Comparison of ENCODE assay signal across 9 cellular contexts in the genomic region with DNA sequence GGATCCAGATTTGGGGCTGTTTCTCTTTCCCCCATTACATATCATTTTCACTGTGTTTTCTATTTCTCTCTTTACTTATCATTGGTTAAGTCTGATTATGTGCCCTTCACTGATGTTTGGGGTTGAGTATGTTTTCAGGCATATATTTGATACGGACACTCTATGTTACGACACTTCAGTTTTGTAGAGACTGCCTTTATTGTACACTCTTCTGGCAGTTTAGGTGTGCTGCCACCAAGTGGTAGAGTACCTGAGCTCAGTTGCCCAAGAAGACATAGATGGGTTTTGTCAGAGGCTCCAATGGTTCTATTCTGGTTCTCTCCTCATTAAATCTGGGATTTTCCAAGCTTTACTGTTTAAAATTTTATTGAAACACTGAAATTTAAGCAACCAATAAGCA.
DNase-seq lines count a peak whose midpoint lies in the region; ATAC-seq and TF ChIP-seq lines count a peak whose summit lies in the region.
"Had no signal": no experiment of that assay in that cellular context is flagged by ENCODE, and none has a peak within 500 bp of the region (broad histone marks: within the 10 kb centered on the region; RNA-seq: fewer than 3 reads in every experiment).

No MANE protein-coding gene starts in this region.

- no peak overlapping the region for H4K91ac ChIP-seq in H9 (ENCODE audit: insufficient read length, low read depth, low read length)

- H2BK5ac ChIP-seq in H9 (ENCODE audit: insufficient read length, low read length) = no peak overlapping the region

- H2BK20ac ChIP-seq in H9 (ENCODE audit: low read depth, low read length, poor library complexity, severe bottlenecking) = no peak overlapping the region

- ATAC-seq in GM21576 (IDR thresholded peaks at IDR 0.05; ENCODE audit: unreplicated experiment) (no peak), GM18520 (IDR thresholded peaks at IDR 0.05; ENCODE audit: unreplicated experiment) (no peak)

- H3K4me3 Mint-ChIP-seq in H9 (no peak overlapping the region), immature natural killer cell (no peak overlapping the region)

- H3K9me3 ChIP-seq in A673 (ENCODE audit: low read depth, low read length, poor library complexity, severe bottlenecking) (no peaks in the 10 kb centered on the region), H9 (ENCODE audit: control insufficient read depth, low read depth, low read length) (no peaks in the 10 kb centered on the region), OCI-LY3 (ENCODE audit: insufficient read depth, low read length) (no peaks in the 10 kb centered on the region)
- H3K9me3 ChIP-seq: neutrophil had no signal

- no peak overlapping the region for H3K23ac ChIP-seq in H9 (ENCODE audit: insufficient read length, low read depth, low read length)

- H3K4me1 ChIP-seq in A673 (ENCODE audit: insufficient read depth, low read length, poor library complexity, severe bottlenecking) = no peaks in the 10 kb centered on the region
- H3K4me1 ChIP-seq in H9 (ENCODE audit: insufficient read depth, low read length) = no peaks in the 10 kb centered on the region
- no peaks in the 10 kb centered on the region for H3K4me1 ChIP-seq in OCI-LY3 (ENCODE audit: low read length)

- no peak overlapping the region for H3K56ac ChIP-seq in H9 (ENCODE audit: insufficient read length, low read depth, low read length)

- DNase-seq in A673 (ENCODE audit: low spot score) (peak; percentile 27), H9 (no peak), fibroblast of villous mesenchyme (ENCODE audit: low read depth) (peak; percentile 22), immature natural killer cell (no peak)
- no peak for DNase-seq in activated CD4-positive, alpha-beta T cell treated with anti-CD3 and anti-CD28 coated beads for 48 hours

- H4K20me1 ChIP-seq in H9 (ENCODE audit: control insufficient read depth, insufficient read depth, insufficient read length) (no peaks in the 10 kb centered on the region), OCI-LY3 (ENCODE audit: insufficient read depth, low read length) (no peaks in the 10 kb centered on the region)

- no peak overlapping the region for H2BK12ac ChIP-seq in H9 (ENCODE audit: insufficient read length, low read depth, low read length)

- H3K27me3 Mint-ChIP-seq in H9 (ENCODE audit: low read depth) (no peaks in the 10 kb centered on the region; the same call in 1 of the 2 replicates), immature natural killer cell (ENCODE audit: low read depth in 3 of 3) (peaks cover 4 to 8% (median 5%) of the 10 kb centered on the region in 3 donors)

- WGBS in H9 (ENCODE audit: extremely low coverage, insufficient read length, low lambda C conversion rate) = no CpG with 5 or more reads among the region's 2 CpGs

- no TSS peak for BruUV-seq in A673 (replicated peaks; lab: Mats Ljungman, UMichigan)

- H3K27ac ChIP-seq in A673 (ENCODE audit: low read depth, low read length, poor library complexity, severe bottlenecking) = no peak overlapping the region
- no peak overlapping the region for H3K27ac ChIP-seq in H9 (ENCODE audit: insufficient read length, low read depth, low read length)
- H3K27ac ChIP-seq in OCI-LY3 (ENCODE audit: low read length) = no peak overlapping the region
- H3K27ac ChIP-seq: neutrophil had no signal

- peak; percentile 67 for TF ChIP-seq CTCF in A673 (conservative IDR thresholded peaks at IDR 0.05; ENCODE audit: low read depth, low read length)
- peak; percentile 71 for TF ChIP-seq CTCF in H9 (conservative IDR thresholded peaks at IDR 0.05)
- TF ChIP-seq CTCF in OCI-LY3 (IDR thresholded peaks at IDR 0.05; ENCODE audit: low read depth, low read length) = peak; percentile 66
- peak; percentile 48 for TF ChIP-seq CTCF in fibroblast of villous mesenchyme (IDR thresholded peaks at IDR 0.05; ENCODE audit: insufficient read depth, low read depth, low read length)

- peaks cover 3 to 8% of the 10 kb centered on the region in 2 experiments for H3K4me1 Mint-ChIP-seq in H9
- no peaks in the 10 kb centered on the region for H3K4me1 Mint-ChIP-seq in immature natural killer cell

- no peak overlapping the region for H3K14ac ChIP-seq in H9 (ENCODE audit: insufficient read depth, low read length)

- no peaks in the 10 kb centered on the region for H3K79me1 ChIP-seq in H9 (ENCODE audit: insufficient read depth, low read depth, low read length, poor library complexity, severe bottlenecking)

- H3K36me3 ChIP-seq in A673 (ENCODE audit: insufficient read depth, low read length, poor library complexity, severe bottlenecking) (no peaks in the 10 kb centered on the region), OCI-LY3 (replicated peaks; ENCODE audit: low read depth, low read length) (no peaks in the 10 kb centered on the region)
- H3K36me3 ChIP-seq: neutrophil had no signal

- H3K23me2 ChIP-seq in H9 (ENCODE audit: insufficient read length, low read depth, low read length, poor library complexity, severe bottlenecking) = no peaks in the 10 kb centered on the region

- no peak overlapping the region for H3K27ac Mint-ChIP-seq in H9
- H3K27ac Mint-ChIP-seq in immature natural killer cell = no peak overlapping the region

- H3K18ac ChIP-seq in H9 (ENCODE audit: insufficient read length, low read depth, low read length) = no peak overlapping the region

- H2AFZ ChIP-seq in H9 (ENCODE audit: low read length) (no peak overlapping the region), OCI-LY3 (ENCODE audit: low read depth, low read length) (no peak overlapping the region)

- H3K4me2 ChIP-seq in H9 (ENCODE audit: insufficient read depth, insufficient read length, low read length) (no peak overlapping the region), OCI-LY3 (ENCODE audit: low read length) (no peak overlapping the region)

- H3K9me3 Mint-ChIP-seq in H9 = no peaks in the 10 kb centered on the region
- H3K9me3 Mint-ChIP-seq in immature natural killer cell = peaks cover 0 to 3% (median 0%) of the 10 kb centered on the region in 6 donors

- intact Hi-C loops in A673 (cut with micrococcal nuclease; ENCODE audit: unreplicated experiment) = no loop called here

- H3K4me3 ChIP-seq in A673 (ENCODE audit: low read depth, low read length, poor library complexity, severe bottlenecking) = no peak overlapping the region
- no peak overlapping the region for H3K4me3 ChIP-seq in OCI-LY3 (ENCODE audit: low read length)
- H3K4me3 ChIP-seq in fibroblast of villous mesenchyme (ENCODE audit: low read depth, low read length) = no peak overlapping the region

- no peaks in the 10 kb centered on the region for H3K36me3 Mint-ChIP-seq in H9 (ENCODE audit: insufficient read depth in 1 of 3, low read depth in 3 of 3)
- H3K36me3 Mint-ChIP-seq in immature natural killer cell = no peaks in the 10 kb centered on the region

- no peak overlapping the region for H4K5ac ChIP-seq in H9 (ENCODE audit: insufficient read length, low read depth, low read length)

- POLR2A ChIA-PET in A673 (lab: Charles Lee; ENCODE audit: low non-redundant PET) = no interaction called here

- H3K4ac ChIP-seq in H9 (ENCODE audit: low read depth, low read length) = no peak overlapping the region

- H3K9ac ChIP-seq in H9 (ENCODE audit: extremely low read depth, insufficient read length, low read length) = no peak overlapping the region
- no peak overlapping the region for H3K9ac ChIP-seq in OCI-LY3 (ENCODE audit: low read length)

- H2BK15ac ChIP-seq in H9 (ENCODE audit: low read depth, low read length) = no peak overlapping the region

- no peak overlapping the region for H2BK120ac ChIP-seq in H9 (ENCODE audit: low read depth, low read length, poor library complexity, severe bottlenecking)

- H3K79me2 ChIP-seq in H9 (ENCODE audit: insufficient read depth, low read length) (no peaks in the 10 kb centered on the region), OCI-LY3 (ENCODE audit: low read length) (no peaks in the 10 kb centered on the region)

- H3T11ph ChIP-seq in H9 (ENCODE audit: low read length) = no peak overlapping the region

- H2AK5ac ChIP-seq in H9 (ENCODE audit: insufficient read length, low read length) = no peak overlapping the region

- no peak overlapping the region for H4K8ac ChIP-seq in H9 (replicated peaks; ENCODE audit: insufficient read length, low read depth, low read length)

- CTCF ChIA-PET in A673 (lab: Charles Lee) = interaction anchor here (0.6 kb wide), 1 partner anchor 157 kb away, joined by 7 read pairs; no protein-coding TSS in a partner anchor

- H3K27me3 ChIP-seq in A673 (replicated peaks; ENCODE audit: insufficient read depth, low read depth, low read length, poor library complexity) (no peaks in the 10 kb centered on the region), H9 (ENCODE audit: insufficient read depth, low read length) (no peaks in the 10 kb centered on the region), OCI-LY3 (ENCODE audit: low read depth, low read length) (peaks cover 39% of the 10 kb centered on the region)

Comparison
In these comparisons a context has a peak if more than half of its experiments do, and no peak if none do; other contexts are left out.
1. DNase-seq: peak in A673 (single experiment) and fibroblast of villous mesenchyme (single experiment); none in H9 (single experiment), immature natural killer cell (0 of 3) and activated CD4-positive, alpha-beta T cell treated with anti-CD3 and anti-CD28 coated beads for 48 hours (single experiment).
2. Peak in every context shown above with its lines, with median percentiles within 50 percentile points of each other: CTCF ChIP-seq.